8 cellular contexts compared by ENCODE assay signal in genomic region chr10:5089869-5090268, GRCh38. TPM values are rescaled to one million over a fixed set of nuclear protein-coding genes. Genes with fewer than 3 reads are reported as not detected.
DNase-seq lines count a peak whose midpoint lies in the region; ATAC-seq and TF ChIP-seq lines count a peak whose summit lies in the region.

No MANE protein-coding gene starts in this region.

- no peaks in the 10 kb centered on the region for H3K27me3 Mint-ChIP-seq in Calu3 (ENCODE audit: unreplicated experiment)

- H3K36me3 Mint-ChIP-seq in Calu3 (ENCODE audit: insufficient read depth, unreplicated experiment) = peaks cover 12% of the 10 kb centered on the region

- H3K9me3 ChIP-seq in SJCRH30 (replicated peaks) = 0 out of 2 replicates have a peak, but pooled peaks cover 2% of the 10 kb centered on the region
- no peaks in the 10 kb centered on the region for H3K9me3 ChIP-seq in MG63

- H3K27ac Mint-ChIP-seq in Calu3 (ENCODE audit: unreplicated experiment) = peak overlapping the region; percentile 54

- no peak overlapping the region for H3K27ac ChIP-seq in SJCRH30

- DNase-seq in Calu3 (no peak), SJCRH30 (peak; percentile 9 to 42), iPS-NIHi11 (ENCODE audit: low spot score) (peak; percentile 18), MG63 (no peak), activated gamma-delta T cell (lab: John Stamatoyannopoulos, UW) (no peak)
- no peak for DNase-seq in activated effector memory CD4-positive, alpha-beta T cell treated with Interleukin-2 at 50 U/mL for 16 hours

- intact Hi-C loops in Calu3 (cut with micrococcal nuclease; ENCODE audit: unreplicated experiment) = loop anchor here (1.0 to 10.0 kb wide), 7 partner anchors 48 to 345 kb away; partner anchors contain the start of gene AKR1C4

- peak; percentile 59 for TF ChIP-seq CTCF in Calu3 (IDR thresholded peaks at IDR 0.05; ENCODE audit: unreplicated experiment)

- H3K4me3 Mint-ChIP-seq in Calu3 (ENCODE audit: low read depth, unreplicated experiment) = no peak overlapping the region

- H3K27me3 ChIP-seq in SJCRH30 (no peaks in the 10 kb centered on the region), MG63 (no peaks in the 10 kb centered on the region)

- H3K4me1 Mint-ChIP-seq in Calu3 (ENCODE audit: low read depth, unreplicated experiment) = peaks cover 37% of the 10 kb centered on the region

- BruUV-seq in Calu3 (replicated peaks; lab: Mats Ljungman, UMichigan) = no TSS peak

- 0 out of 2 replicates have a peak, but pooled peaks cover 3% of the 10 kb centered on the region for H3K4me1 ChIP-seq in SJCRH30

- CTCF ChIA-PET in Calu3 (lab: Charles Lee) = interaction anchor here (0.9 kb wide), 1 partner anchor 240 kb away, joined by 4 read pairs; no protein-coding TSS in a partner anchor

- H3K36me3 ChIP-seq in SJCRH30 (no peaks in the 10 kb centered on the region), MG63 (no peaks in the 10 kb centered on the region)

- H3K9me3 Mint-ChIP-seq in Calu3 (ENCODE audit: low read depth, unreplicated experiment) = peaks cover 7% of the 10 kb centered on the region

- H3K4me3 ChIP-seq in SJCRH30 = no peak overlapping the region
- no peak overlapping the region for H3K4me3 ChIP-seq in MG63

- ATAC-seq in HG02973 (IDR thresholded peaks at IDR 0.05; ENCODE audit: unreplicated experiment) = peak; percentile 58
- no peak for ATAC-seq in GM18498 (IDR thresholded peaks at IDR 0.05; ENCODE audit: unreplicated experiment)

RNA-seq across cellular contexts. Expression of gene AKR1C3, which starts 4.3 kb away (rescaled TPM):
- 177 and 181 TPM in 2 replicates for total RNA-seq in Calu3 (2022)
- total RNA-seq in SJCRH30 (2014; rRNA removed; shearing (Covaris generic)) = 30.0 and 36.3 TPM in 2 replicates
- 8.7 and 11.3 TPM in 2 replicates for total RNA-seq in MG63 (2014; rRNA removed; shearing (Covaris generic); ENCODE audit: low replicate concordance)

Comparison
In these comparisons a context has a peak if more than half of its experiments do, and no peak if none do; other contexts are left out.
1. DNase-seq: peak in SJCRH30 (2 of 2) and iPS-NIHi11 (single experiment); none in Calu3 (single experiment), MG63 (single experiment), activated gamma-delta T cell (single experiment) and activated effector memory CD4-positive, alpha-beta T cell treated with Interleukin-2 at 50 U/mL for 16 hours (single experiment).